1 cellular context compared by ENCODE assay signal in genomic region chr6:32010856-32011530, GRCh38. TPM values are rescaled to one million over a fixed set of nuclear protein-coding genes. Genes with fewer than 3 reads are reported as not detected.
"Had no signal": no experiment of that assay in that cellular context is flagged by ENCODE, and none has a peak within 500 bp of the region (broad histone marks: within the 10 kb centered on the region; RNA-seq: fewer than 3 reads in every experiment).

No MANE protein-coding gene starts in this region.

RNA-seq across cellular contexts. Expression of gene CYP21A2, which starts 27.2 kb away (rescaled TPM):
- total RNA-seq: activated CD8-positive, alpha-beta T cell treated with anti-CD3 and anti-CD28 coated beads, Interleukin-2, amount 10 ng/mL, durations not matched to agents 7 days and 5 days had no signal
